ENCODE assay signal across 21 cellular contexts in genomic region chr17:83183150-83183820, GRCh38.
A peak's percentile ranks its signal among the peaks of the same experiment; 100 is the strongest.
DNase-seq lines count a peak whose midpoint lies in the region; ATAC-seq and TF ChIP-seq lines count a peak whose summit lies in the region.
"Had no signal": no experiment of that assay in that cellular context is flagged by ENCODE, and none has a peak within 500 bp of the region (broad histone marks: within the 10 kb centered on the region; RNA-seq: fewer than 3 reads in every experiment).

No MANE protein-coding gene starts in this region.

- no peak for ATAC-seq in activated CD8-positive, alpha-beta T cell treated with anti-CD3 and anti-CD28 coated beads, Interleukin-2, amount 10 ng/mL, durations not matched to agents 7 days and 5 days
- ATAC-seq in activated CD8-positive, alpha-beta T cell treated with anti-CD3 and anti-CD28 coated beads for 36 hours: no peak
- ATAC-seq in stimulated activated memory B cell treated with anti-CD40 and anti-IgM and Interleukin-4, amounts not matched to agents 10 μg/mL and 1 μg/mL and 100 μg/mL, for 72 hours: no peak
- no peak for ATAC-seq in HG02623 (IDR thresholded peaks at IDR 0.05; ENCODE audit: unreplicated experiment)
- ATAC-seq: A549, PC-3 had no signal

- H3K36me3 Mint-ChIP-seq in activated CD8-positive, alpha-beta T cell treated with anti-CD3 and anti-CD28 coated beads, Interleukin-2, amount 10 ng/mL, durations not matched to agents 7 days and 5 days (ENCODE audit: low read depth): no peaks in the 10 kb centered on the region
- H3K36me3 Mint-ChIP-seq in activated CD8-positive, alpha-beta T cell treated with anti-CD3 and anti-CD28 coated beads for 36 hours (ENCODE audit: low read depth): no peaks in the 10 kb centered on the region
- H3K36me3 Mint-ChIP-seq in stimulated activated memory B cell treated with anti-CD40 and anti-IgM and Interleukin-4, amounts not matched to agents 10 μg/mL and 1 μg/mL and 100 μg/mL, for 72 hours: peaks cover 5% of the 10 kb centered on the region
- H3K36me3 Mint-ChIP-seq: activated naive CD8-positive, alpha-beta T cell had no signal

- CTCF ChIA-PET in activated CD8-positive, alpha-beta T cell treated with anti-CD3 and anti-CD28 coated beads, Interleukin-2, amount 10 ng/mL, durations not matched to agents 7 days and 5 days (lab: Charles Lee): interaction anchor here (0.9 kb wide), 1 partner anchor 402 kb away, joined by 3 read pairs; no protein-coding TSS in a partner anchor
- CTCF ChIA-PET in activated CD8-positive, alpha-beta T cell treated with anti-CD3 and anti-CD28 coated beads for 36 hours (lab: Charles Lee): no interaction called here

- POLR2A ChIA-PET in activated CD8-positive, alpha-beta T cell treated with anti-CD3 and anti-CD28 coated beads, Interleukin-2, amount 10 ng/mL, durations not matched to agents 7 days and 5 days (lab: Charles Lee): interaction anchor here (1.1 kb wide), 1 partner anchor 17 kb away, joined by 5 read pairs; no protein-coding TSS in a partner anchor
- POLR2A ChIA-PET in activated CD8-positive, alpha-beta T cell treated with anti-CD3 and anti-CD28 coated beads for 36 hours (lab: Charles Lee): no interaction called here

- no peak overlapping the region for H3K4me3 Mint-ChIP-seq in activated CD8-positive, alpha-beta T cell treated with anti-CD3 and anti-CD28 coated beads, Interleukin-2, amount 10 ng/mL, durations not matched to agents 7 days and 5 days
- no peak overlapping the region for H3K4me3 Mint-ChIP-seq in activated CD8-positive, alpha-beta T cell treated with anti-CD3 and anti-CD28 coated beads for 36 hours
- H3K4me3 Mint-ChIP-seq in stimulated activated memory B cell treated with anti-CD40 and anti-IgM and Interleukin-4, amounts not matched to agents 10 μg/mL and 1 μg/mL and 100 μg/mL, for 72 hours: no peak overlapping the region
- H3K4me3 Mint-ChIP-seq: activated naive CD8-positive, alpha-beta T cell; activated T-cell treated with anti-CD3 and anti-CD28 coated beads, Interleukin-2, amount 50 U/mL, for 24 hours had no signal

- H3K9me3 Mint-ChIP-seq in activated CD8-positive, alpha-beta T cell treated with anti-CD3 and anti-CD28 coated beads, Interleukin-2, amount 10 ng/mL, durations not matched to agents 7 days and 5 days (ENCODE audit: insufficient read depth): no peaks in the 10 kb centered on the region
- no peaks in the 10 kb centered on the region for H3K9me3 Mint-ChIP-seq in activated CD8-positive, alpha-beta T cell treated with anti-CD3 and anti-CD28 coated beads for 36 hours
- H3K9me3 Mint-ChIP-seq in stimulated activated memory B cell treated with anti-CD40 and anti-IgM and Interleukin-4, amounts not matched to agents 10 μg/mL and 1 μg/mL and 100 μg/mL, for 72 hours: peaks cover 4% of the 10 kb centered on the region
- H3K9me3 Mint-ChIP-seq: activated T-cell treated with anti-CD3 and anti-CD28 coated beads, Interleukin-2, amount 50 U/mL, for 24 hours had no signal

- peaks cover 7% of the 10 kb centered on the region for H3K4me1 Mint-ChIP-seq in activated CD8-positive, alpha-beta T cell treated with anti-CD3 and anti-CD28 coated beads, Interleukin-2, amount 10 ng/mL, durations not matched to agents 7 days and 5 days (ENCODE audit: low read depth)
- no peaks in the 10 kb centered on the region for H3K4me1 Mint-ChIP-seq in activated CD8-positive, alpha-beta T cell treated with anti-CD3 and anti-CD28 coated beads for 36 hours (ENCODE audit: low read depth)
- H3K4me1 Mint-ChIP-seq in stimulated activated memory B cell treated with anti-CD40 and anti-IgM and Interleukin-4, amounts not matched to agents 10 μg/mL and 1 μg/mL and 100 μg/mL, for 72 hours: no peaks in the 10 kb centered on the region

- H3K27me3 ChIP-seq in WERI-Rb-1 (ENCODE audit: insufficient read depth, low read depth, severe bottlenecking): no peaks in the 10 kb centered on the region
- H3K27me3 ChIP-seq: BLaER1, brain microvascular endothelial cell had no signal

- H3K27ac Mint-ChIP-seq in activated CD8-positive, alpha-beta T cell treated with anti-CD3 and anti-CD28 coated beads, Interleukin-2, amount 10 ng/mL, durations not matched to agents 7 days and 5 days: no peak overlapping the region
- no peak overlapping the region for H3K27ac Mint-ChIP-seq in activated CD8-positive, alpha-beta T cell treated with anti-CD3 and anti-CD28 coated beads for 36 hours
- H3K27ac Mint-ChIP-seq in stimulated activated memory B cell treated with anti-CD40 and anti-IgM and Interleukin-4, amounts not matched to agents 10 μg/mL and 1 μg/mL and 100 μg/mL, for 72 hours: peak overlapping the region; percentile 48
- H3K27ac Mint-ChIP-seq: activated naive CD8-positive, alpha-beta T cell; activated T-cell treated with anti-CD3 and anti-CD28 coated beads, Interleukin-2, amount 50 U/mL, for 24 hours had no signal

- no peak overlapping the region for H3K27ac ChIP-seq in WERI-Rb-1
- H3K27ac ChIP-seq: A549, BLaER1, brain microvascular endothelial cell, gastrocnemius medialis had no signal

- H3K36me3 ChIP-seq in WERI-Rb-1: no peaks in the 10 kb centered on the region
- H3K36me3 ChIP-seq: BLaER1, brain microvascular endothelial cell, gastrocnemius medialis had no signal

- H3K4me3 ChIP-seq in WERI-Rb-1 (ENCODE audit: low read depth, low read length): no peak overlapping the region
- H3K4me3 ChIP-seq: A549, BLaER1, gastrocnemius medialis had no signal

- peak; percentile 16 for DNase-seq in activated CD8-positive, alpha-beta T cell treated with anti-CD3 and anti-CD28 coated beads, Interleukin-2, amount 10 ng/mL, durations not matched to agents 7 days and 5 days
- no peak for DNase-seq in activated CD8-positive, alpha-beta T cell treated with anti-CD3 and anti-CD28 coated beads for 36 hours
- DNase-seq in WERI-Rb-1 (peak; percentile 7), islet precursor cell (peak; percentile 47), NCI-H524 (lab: John Stamatoyannopoulos, UW) (no peak), T-helper 1 cell (no peak)
- DNase-seq: activated T-cell treated with anti-CD3 and anti-CD28 coated beads, Interleukin-2, amount 50 U/mL, for 24 hours; brain microvascular endothelial cell; NCI-H1105 treated with DMSO at 0.1 percent for 48 hours; NCI-H2171 treated with DMSO at 0.1 percent for 48 hours; NCI-H748 treated with DMSO at 0.1 percent for 48 hours; PC-3; SK-N-SH; stimulated activated CD4-positive, alpha-beta T cell treated with anti-CD3 and anti-CD28 coated beads, Interleukin-4, amount 100 ng/mL, for 1 hour; T1000 had no signal

- peaks cover 5% of the 10 kb centered on the region for H3K9me3 ChIP-seq in WERI-Rb-1 (ENCODE audit: severe bottlenecking)
- H3K9me3 ChIP-seq: SK-N-SH had no signal

- peaks cover 9% of the 10 kb centered on the region for H3K27me3 Mint-ChIP-seq in activated CD8-positive, alpha-beta T cell treated with anti-CD3 and anti-CD28 coated beads, Interleukin-2, amount 10 ng/mL, durations not matched to agents 7 days and 5 days (ENCODE audit: low read depth)
- no peaks in the 10 kb centered on the region for H3K27me3 Mint-ChIP-seq in activated CD8-positive, alpha-beta T cell treated with anti-CD3 and anti-CD28 coated beads for 36 hours
- peaks cover 4% of the 10 kb centered on the region for H3K27me3 Mint-ChIP-seq in stimulated activated memory B cell treated with anti-CD40 and anti-IgM and Interleukin-4, amounts not matched to agents 10 μg/mL and 1 μg/mL and 100 μg/mL, for 72 hours
- H3K27me3 Mint-ChIP-seq: activated naive CD8-positive, alpha-beta T cell; activated T-cell treated with anti-CD3 and anti-CD28 coated beads, Interleukin-2, amount 50 U/mL, for 24 hours had no signal

- no peak for TF ChIP-seq CTCF in activated CD8-positive, alpha-beta T cell treated with anti-CD3 and anti-CD28 coated beads for 36 hours (IDR thresholded peaks at IDR 0.05)
- TF ChIP-seq CTCF in WERI-Rb-1 (IDR thresholded peaks at IDR 0.05; ENCODE audit: low read depth, low read length): no peak

- intact Hi-C loops in activated CD8-positive, alpha-beta T cell treated with anti-CD3 and anti-CD28 coated beads for 36 hours (cut with micrococcal nuclease): no loop called here

Comparison
In these comparisons a context has a peak if more than half of its experiments do, and no peak if none do; other contexts are left out.
1. DNase-seq: peak in activated CD8-positive, alpha-beta T cell treated with anti-CD3 and anti-CD28 coated beads, Interleukin-2, amount 10 ng/mL, durations not matched to agents 7 days and 5 days (single experiment), WERI-Rb-1 (single experiment) and islet precursor cell (single experiment); none in activated CD8-positive, alpha-beta T cell treated with anti-CD3 and anti-CD28 coated beads for 36 hours (single experiment), NCI-H524 (0 of 2) and T-helper 1 cell (0 of 5).